Comparison of ENCODE assay signal across 21 cellular contexts in the genomic region with DNA sequence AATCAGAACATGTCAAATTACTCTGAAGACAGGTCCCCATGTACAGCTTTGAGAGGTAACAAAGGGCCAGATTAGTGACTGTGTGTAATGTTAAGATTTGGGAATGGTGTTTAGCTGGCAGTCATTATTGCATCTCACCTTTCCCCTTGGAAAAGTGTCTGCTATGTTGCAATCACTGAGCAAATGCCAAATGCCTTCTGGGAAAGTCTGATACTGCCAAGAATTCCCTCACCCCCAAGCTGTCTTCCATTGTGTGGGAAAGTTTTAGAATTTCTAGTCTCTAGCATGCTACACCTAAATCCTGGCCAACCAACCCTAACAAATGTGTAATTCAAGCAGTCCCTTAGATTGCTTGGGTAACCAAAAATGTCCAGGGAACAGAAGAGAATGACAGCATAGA. TPM values are rescaled to one million over a fixed set of nuclear protein-coding genes. Genes with fewer than 3 reads are reported as not detected.
DNase-seq lines count a peak whose midpoint lies in the region; ATAC-seq, FAIRE-seq and TF ChIP-seq lines count a peak whose summit lies in the region.
"Had no signal": no experiment of that assay in that cellular context is flagged by ENCODE, and none has a peak within 500 bp of the region (broad histone marks: within the 10 kb centered on the region; RNA-seq: fewer than 3 reads in every experiment).

No MANE protein-coding gene starts in this region.

- H3K9me3 Mint-ChIP-seq in osteocyte (ENCODE audit: unreplicated experiment) = peaks cover 8% of the 10 kb centered on the region
- H3K9me3 Mint-ChIP-seq in activated T-helper 17 cell treated with anti-CD3 and anti-CD28 coated beads, Interleukin-2, amount 50 U/mL, for 72 hours = no peaks in the 10 kb centered on the region
- H3K9me3 Mint-ChIP-seq: activated CD4-positive, alpha-beta memory T cell treated with anti-CD3 and anti-CD28 coated beads for 36 hours; activated naive CD4-positive, alpha-beta T cell treated with anti-CD3 and anti-CD28 coated beads, Interleukin-2, amount 50 U/mL, for 24 hours; CD8-positive, alpha-beta memory T cell; stimulated activated naive CD8-positive, alpha-beta T cell treated with anti-CD3 and anti-CD28 coated beads, Interleukin-15, Interleukin-2, amounts not matched to agents 100 ng/mL and 50 ng/mL, for 24 hours; WTC11 had no signal

- TF ChIP-seq CTCF in PC-9 (conservative IDR thresholded peaks at IDR 0.05) (no peak), liver (IDR thresholded peaks at IDR 0.05; ENCODE audit: low read depth, low read length, missing input control) (no peak), osteocyte (IDR thresholded peaks at IDR 0.05) (no peak)

- BruUV-seq in PC-9 (replicated peaks; lab: Mats Ljungman, UMichigan) = no TSS peak

- H4K20me1 ChIP-seq in PC-9 (ENCODE audit: insufficient read depth) = no peaks in the 10 kb centered on the region

- no peaks in the 10 kb centered on the region for H3K36me3 ChIP-seq in PC-9 (ENCODE audit: low read depth)
- no peaks in the 10 kb centered on the region for H3K36me3 ChIP-seq in liver (ENCODE audit: control insufficient read depth in 4 of 4, insufficient read depth in 3 of 4, low read depth in 1 of 4, low read length in 3 of 4)
- H3K36me3 ChIP-seq: cardiac muscle cell, esophagus muscularis mucosa, neutrophil, SJCRH30 had no signal

- TF ChIP-seq RAD21 in liver (IDR thresholded peaks at IDR 0.05) = peak; percentile 30 to 61

- no peak overlapping the region; the same call in 1 of the 2 replicates for H3K27ac ChIP-seq in PC-9
- H3K27ac ChIP-seq in liver (ENCODE audit: low read depth in 1 of 2, low read length in 2 of 2) = peak overlapping the region; percentile 68 to 72
- H3K27ac ChIP-seq: cardiac muscle cell, esophagus muscularis mucosa, KMS-11, neutrophil, SJCRH30 had no signal

- CTCF ChIA-PET in PC-9 (lab: Charles Lee) = no interaction called here

- POLR2A ChIA-PET in PC-9 (lab: Charles Lee; ENCODE audit: unreplicated experiment) = no interaction called here

- no peaks in the 10 kb centered on the region for H3K36me3 Mint-ChIP-seq in osteocyte (ENCODE audit: unreplicated experiment)
- no peaks in the 10 kb centered on the region for H3K36me3 Mint-ChIP-seq in activated T-helper 17 cell treated with anti-CD3 and anti-CD28 coated beads, Interleukin-2, amount 50 U/mL, for 72 hours (ENCODE audit: low read depth)
- H3K36me3 Mint-ChIP-seq: activated CD4-positive, alpha-beta memory T cell treated with anti-CD3 and anti-CD28 coated beads for 36 hours; activated naive CD4-positive, alpha-beta T cell treated with anti-CD3 and anti-CD28 coated beads, Interleukin-2, amount 50 U/mL, for 24 hours; WTC11 had no signal

- peak; percentile 5 for FAIRE-seq in GM18507 (lab: Jason Lieb, UNC)

- H3K4me1 Mint-ChIP-seq in osteocyte (ENCODE audit: unreplicated experiment) = peaks cover 6% of the 10 kb centered on the region
- H3K4me1 Mint-ChIP-seq in activated T-helper 17 cell treated with anti-CD3 and anti-CD28 coated beads, Interleukin-2, amount 50 U/mL, for 72 hours = no peaks in the 10 kb centered on the region
- H3K4me1 Mint-ChIP-seq: activated naive CD4-positive, alpha-beta T cell treated with anti-CD3 and anti-CD28 coated beads, Interleukin-2, amount 50 U/mL, for 24 hours; CD8-positive, alpha-beta memory T cell had no signal

- intact Hi-C loops in PC-9 (cut with micrococcal nuclease; ENCODE audit: unreplicated experiment) = no loop called here

- H3K4me3 Mint-ChIP-seq in osteocyte (ENCODE audit: unreplicated experiment) = no peak overlapping the region
- no peak overlapping the region for H3K4me3 Mint-ChIP-seq in activated T-helper 17 cell treated with anti-CD3 and anti-CD28 coated beads, Interleukin-2, amount 50 U/mL, for 72 hours
- H3K4me3 Mint-ChIP-seq: activated CD4-positive, alpha-beta memory T cell treated with anti-CD3 and anti-CD28 coated beads for 36 hours; activated naive CD4-positive, alpha-beta T cell treated with anti-CD3 and anti-CD28 coated beads, Interleukin-2, amount 50 U/mL, for 24 hours; CD8-positive, alpha-beta memory T cell; stimulated activated naive CD8-positive, alpha-beta T cell treated with anti-CD3 and anti-CD28 coated beads, Interleukin-15, Interleukin-2, amounts not matched to agents 100 ng/mL and 50 ng/mL, for 24 hours; WTC11 had no signal

- H2AFZ ChIP-seq in PC-9 = no peak overlapping the region

- no peak for ATAC-seq in GM19455 (IDR thresholded peaks at IDR 0.05; ENCODE audit: unreplicated experiment)
- ATAC-seq in activated T-helper 17 cell treated with anti-CD3 and anti-CD28 coated beads, Interleukin-2, amount 50 U/mL, for 72 hours (replicated peaks) = no peak
- ATAC-seq: WTC11 had no signal

- no peaks in the 10 kb centered on the region for H3K79me2 ChIP-seq in PC-9 (ENCODE audit: low read depth)

- H3F3A ChIP-seq in PC-9 (ENCODE audit: insufficient read depth, low read depth) = peaks cover 6% of the 10 kb centered on the region; the same call in 1 of the 2 replicates

- H3K27me3 Mint-ChIP-seq in osteocyte (ENCODE audit: unreplicated experiment) = peaks cover 7% of the 10 kb centered on the region
- no peaks in the 10 kb centered on the region for H3K27me3 Mint-ChIP-seq in activated T-helper 17 cell treated with anti-CD3 and anti-CD28 coated beads, Interleukin-2, amount 50 U/mL, for 72 hours

- no peaks in the 10 kb centered on the region; the same call in 1 of the 2 replicates for H3K9me2 ChIP-seq in PC-9 (ENCODE audit: insufficient read depth)

- no peak overlapping the region for H3K9ac ChIP-seq in liver (ENCODE audit: low read depth in 1 of 2, low read length in 2 of 2)
- H3K9ac ChIP-seq: KMS-11 had no signal

- peak overlapping the region; percentile 17; the same call in 1 of the 2 replicates for H3K4me2 ChIP-seq in PC-9
- H3K4me2 ChIP-seq: KMS-11 had no signal

- H3K9me3 ChIP-seq in PC-9 (ENCODE audit: insufficient read depth, low read depth) (peaks cover 5% of the 10 kb centered on the region; the same call in 1 of the 2 replicates), liver (ENCODE audit: control insufficient read depth in 4 of 4, low read length in 3 of 4) (no peaks in the 10 kb centered on the region)
- H3K9me3 ChIP-seq: esophagus muscularis mucosa, neutrophil, SJCRH30 had no signal

- H3K27ac Mint-ChIP-seq in osteocyte (ENCODE audit: unreplicated experiment) = no peak overlapping the region
- no peak overlapping the region for H3K27ac Mint-ChIP-seq in activated T-helper 17 cell treated with anti-CD3 and anti-CD28 coated beads, Interleukin-2, amount 50 U/mL, for 72 hours
- H3K27ac Mint-ChIP-seq: activated CD4-positive, alpha-beta memory T cell treated with anti-CD3 and anti-CD28 coated beads for 36 hours; activated naive CD4-positive, alpha-beta T cell treated with anti-CD3 and anti-CD28 coated beads, Interleukin-2, amount 50 U/mL, for 24 hours; CD8-positive, alpha-beta memory T cell; stimulated activated naive CD8-positive, alpha-beta T cell treated with anti-CD3 and anti-CD28 coated beads, Interleukin-15, Interleukin-2, amounts not matched to agents 100 ng/mL and 50 ng/mL, for 24 hours; WTC11 had no signal

- H3K27me3 ChIP-seq in PC-9 (ENCODE audit: insufficient read depth, low read depth) (no peaks in the 10 kb centered on the region), liver (ENCODE audit: control insufficient read depth in 4 of 4, insufficient read depth in 4 of 4, low read length in 3 of 4) (no peaks in the 10 kb centered on the region)
- H3K27me3 ChIP-seq: cardiac muscle cell, esophagus muscularis mucosa, neutrophil, SJCRH30 had no signal

- DNase-seq in GM18507 (ENCODE audit: extremely low spot score, insufficient read length, low read depth) (no peak), PC-9 (peak; percentile 14 to 49), fibroblast of gingiva (ENCODE audit: low read depth) (peak; percentile 31), osteocyte (ENCODE audit: extremely low spot score, unreplicated experiment) (no peak), NCI-H69 (lab: John Stamatoyannopoulos, UW) (no peak)
- DNase-seq: activated CD4-positive, alpha-beta memory T cell treated with anti-CD3 and anti-CD28 coated beads for 36 hours; CD8-positive, alpha-beta memory T cell; DND-41; NCI-H1092 treated with DMSO at 0.1 percent for 48 hours; NCI-H2107; SJCRH30 had no signal

- peaks cover 14% of the 10 kb centered on the region for H3K4me1 ChIP-seq in PC-9 (replicated peaks; ENCODE audit: insufficient read depth)
- peaks cover 8 to 28% (median 20%) of the 10 kb centered on the region in 4 donors for H3K4me1 ChIP-seq in liver (ENCODE audit: control insufficient read depth in 4 of 4, insufficient read depth in 4 of 4, low read length in 3 of 4)
- H3K4me1 ChIP-seq: SJCRH30 had no signal

- no peak overlapping the region for H3K4me3 ChIP-seq in PC-9
- H3K4me3 ChIP-seq in liver (ENCODE audit: low read depth in 1 of 3, low read length in 3 of 3) = no peak overlapping the region
- H3K4me3 ChIP-seq: cardiac muscle cell, esophagus muscularis mucosa, SJCRH30 had no signal

TF ChIP-seq in liver, 16 proteins besides CTCF, POLR2A, EP300 and RAD21 (continues in another document):
- TF ChIP-seq YY1 (IDR thresholded peaks at IDR 0.05) (peak; percentile 89), SP1 (IDR thresholded peaks at IDR 0.05) (peak; percentile 81), JUND (IDR thresholded peaks at IDR 0.05) (peak in 1 of 2 donors; percentile 37), TAF1 (conservative IDR thresholded peaks at IDR 0.05) (no peak), HNF4A (conservative IDR thresholded peaks at IDR 0.05) (peak; percentile 72 to 85), FOXA2 (IDR thresholded peaks at IDR 0.05) (peak; percentile 20)
- TF ChIP-seq, protein P1, sequence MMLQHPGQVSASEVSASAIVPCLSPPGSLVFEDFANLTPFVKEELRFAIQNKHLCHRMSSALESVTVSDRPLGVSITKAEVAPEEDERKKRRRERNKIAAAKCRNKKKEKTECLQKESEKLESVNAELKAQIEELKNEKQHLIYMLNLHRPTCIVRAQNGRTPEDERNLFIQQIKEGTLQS (IDR thresholded peaks at IDR 0.05) = peak; percentile 54
- TF ChIP-seq, protein P2, sequence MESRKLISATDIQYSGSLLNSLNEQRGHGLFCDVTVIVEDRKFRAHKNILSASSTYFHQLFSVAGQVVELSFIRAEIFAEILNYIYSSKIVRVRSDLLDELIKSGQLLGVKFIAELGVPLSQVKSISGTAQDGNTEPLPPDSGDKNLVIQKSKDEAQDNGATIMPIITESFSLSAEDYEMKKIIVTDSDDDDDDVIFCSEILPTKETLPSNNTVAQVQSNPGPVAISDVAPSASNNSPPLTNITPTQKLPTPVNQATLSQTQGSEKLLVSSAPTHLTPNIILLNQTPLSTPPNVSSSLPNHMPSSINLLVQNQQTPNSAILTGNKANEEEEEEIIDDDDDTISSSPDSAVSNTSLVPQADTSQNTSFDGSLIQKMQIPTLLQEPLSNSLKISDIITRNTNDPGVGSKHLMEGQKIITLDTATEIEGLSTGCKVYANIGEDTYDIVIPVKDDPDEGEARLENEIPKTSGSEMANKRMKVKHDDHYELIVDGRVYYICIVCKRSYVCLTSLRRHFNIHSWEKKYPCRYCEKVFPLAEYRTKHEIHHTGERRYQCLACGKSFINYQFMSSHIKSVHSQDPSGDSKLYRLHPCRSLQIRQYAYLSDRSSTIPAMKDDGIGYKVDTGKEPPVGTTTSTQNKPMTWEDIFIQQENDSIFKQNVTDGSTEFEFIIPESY (IDR thresholded peaks at IDR 0.05) = peak; percentile 54

RNA-seq across cellular contexts. Expression of a gene that starts 13.6 kb away (rescaled TPM):
- total RNA-seq in PC-9 (2021) (32.6 and 33.1 TPM in 2 replicates), liver (10 to 100 TPM in 1 of 2 donors, 1 to 10 TPM in 1; 9.1 to 21.3 TPM), osteocyte (30.2 and 31.5 TPM in 2 replicates)
- 1 to 10 TPM; 4.5 to 5.7 TPM for polyA plus RNA-seq in liver
- 10 to 100 TPM; 57.4 to 59.7 TPM for total RNA-seq in activated T-helper 17 cell treated with anti-CD3 and anti-CD28 coated beads, Interleukin-2, amount 50 U/mL, for 72 hours

Comparison
In these comparisons a context has a peak if more than half of its experiments do, and no peak if none do; other contexts are left out.
1. DNase-seq: peak in PC-9 (2 of 2) and fibroblast of gingiva (single experiment); none in GM18507 (single experiment), osteocyte (single experiment) and NCI-H69 (single experiment).